1 cellular context compared by ENCODE assay signal in the genomic region with DNA sequence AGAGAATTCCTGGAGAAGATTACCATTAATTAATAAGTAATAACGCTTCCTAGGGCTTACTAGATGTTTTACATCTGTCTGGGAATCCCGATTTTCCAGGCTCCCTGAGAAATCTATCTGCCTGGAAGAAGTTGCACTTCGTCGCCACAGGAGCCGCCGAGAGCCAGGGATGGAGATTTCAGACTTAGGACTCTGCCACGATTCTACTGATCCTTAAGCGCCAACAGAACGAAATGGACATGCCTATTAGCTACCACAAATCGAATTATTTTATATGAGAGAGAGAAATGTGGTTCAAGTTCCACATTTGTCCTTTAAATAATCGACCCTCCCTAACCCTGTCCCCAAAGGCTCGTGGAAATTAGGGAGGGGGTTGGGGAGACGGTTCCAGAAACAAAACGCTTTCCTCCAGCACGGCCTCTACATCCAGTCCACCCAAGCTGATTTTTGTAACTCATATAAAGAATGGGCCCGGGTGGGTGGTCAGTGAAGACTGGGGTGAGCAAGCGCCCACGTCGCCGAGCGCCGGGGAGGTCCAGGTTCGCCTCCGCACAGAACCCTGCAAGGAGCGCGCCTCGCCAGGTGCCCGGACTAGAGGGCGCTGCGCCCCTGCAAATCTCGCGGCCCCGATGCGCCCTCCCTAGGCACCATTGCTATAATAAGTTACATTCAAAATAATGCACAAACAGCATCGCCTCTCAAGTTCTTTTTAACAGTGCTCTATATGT.
TF ChIP-seq lines count a peak whose summit lies in the region.

No MANE protein-coding gene starts in this region.

TF ChIP-seq in A549, 52 proteins besides CTCF, POLR2A, EP300 and RAD21 (continued from another document):
- no peak for TF ChIP-seq TP53 (CRISPR knock-in tag; IDR thresholded peaks at IDR 0.05)
- TF ChIP-seq, protein P1, sequence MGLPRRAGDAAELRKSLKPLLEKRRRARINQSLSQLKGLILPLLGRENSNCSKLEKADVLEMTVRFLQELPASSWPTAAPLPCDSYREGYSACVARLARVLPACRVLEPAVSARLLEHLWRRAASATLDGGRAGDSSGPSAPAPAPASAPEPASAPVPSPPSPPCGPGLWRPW (IDR thresholded peaks at IDR 0.05), result no peak
- TF ChIP-seq, protein P2, sequence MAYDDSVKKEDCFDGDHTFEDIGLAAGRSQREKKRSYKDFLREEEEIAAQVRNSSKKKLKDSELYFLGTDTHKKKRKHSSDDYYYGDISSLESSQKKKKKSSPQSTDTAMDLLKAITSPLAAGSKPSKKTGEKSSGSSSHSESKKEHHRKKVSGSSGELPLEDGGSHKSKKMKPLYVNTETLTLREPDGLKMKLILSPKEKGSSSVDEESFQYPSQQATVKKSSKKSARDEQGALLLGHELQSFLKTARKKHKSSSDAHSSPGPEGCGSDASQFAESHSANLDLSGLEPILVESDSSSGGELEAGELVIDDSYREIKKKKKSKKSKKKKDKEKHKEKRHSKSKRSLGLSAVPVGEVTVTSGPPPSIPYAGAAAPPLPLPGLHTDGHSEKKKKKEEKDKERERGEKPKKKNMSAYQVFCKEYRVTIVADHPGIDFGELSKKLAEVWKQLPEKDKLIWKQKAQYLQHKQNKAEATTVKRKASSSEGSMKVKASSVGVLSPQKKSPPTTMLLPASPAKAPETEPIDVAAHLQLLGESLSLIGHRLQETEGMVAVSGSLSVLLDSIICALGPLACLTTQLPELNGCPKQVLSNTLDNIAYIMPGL (CRISPR knock-in tag; IDR thresholded peaks at IDR 0.05; ENCODE audit: borderline replicate concordance), result peak; percentile 18; the same call in 1 of the 2 replicates
- TF ChIP-seq KDM1A (IDR thresholded peaks at IDR 0.05; ENCODE audit: low read depth), result no peak
- no peak for TF ChIP-seq HDAC2 (IDR thresholded peaks at IDR 0.05)
- TF ChIP-seq HOXA7 (CRISPR knock-in tag; IDR thresholded peaks at IDR 0.05), result no peak
- peak; percentile 75 for TF ChIP-seq SMC3 (IDR thresholded peaks at IDR 0.05)
- TF ChIP-seq, protein P3, sequence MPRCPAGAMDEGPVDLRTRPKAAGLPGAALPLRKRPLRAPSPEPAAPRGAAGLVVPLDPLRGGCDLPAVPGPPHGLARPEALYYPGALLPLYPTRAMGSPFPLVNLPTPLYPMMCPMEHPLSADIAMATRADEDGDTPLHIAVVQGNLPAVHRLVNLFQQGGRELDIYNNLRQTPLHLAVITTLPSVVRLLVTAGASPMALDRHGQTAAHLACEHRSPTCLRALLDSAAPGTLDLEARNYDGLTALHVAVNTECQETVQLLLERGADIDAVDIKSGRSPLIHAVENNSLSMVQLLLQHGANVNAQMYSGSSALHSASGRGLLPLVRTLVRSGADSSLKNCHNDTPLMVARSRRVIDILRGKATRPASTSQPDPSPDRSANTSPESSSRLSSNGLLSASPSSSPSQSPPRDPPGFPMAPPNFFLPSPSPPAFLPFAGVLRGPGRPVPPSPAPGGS (IDR thresholded peaks at IDR 0.05), result no peak
- TF ChIP-seq, protein P4, sequence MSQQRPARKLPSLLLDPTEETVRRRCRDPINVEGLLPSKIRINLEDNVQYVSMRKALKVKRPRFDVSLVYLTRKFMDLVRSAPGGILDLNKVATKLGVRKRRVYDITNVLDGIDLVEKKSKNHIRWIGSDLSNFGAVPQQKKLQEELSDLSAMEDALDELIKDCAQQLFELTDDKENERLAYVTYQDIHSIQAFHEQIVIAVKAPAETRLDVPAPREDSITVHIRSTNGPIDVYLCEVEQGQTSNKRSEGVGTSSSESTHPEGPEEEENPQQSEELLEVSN (IDR thresholded peaks at IDR 0.05; ENCODE audit: borderline replicate concordance, low read depth), result no peak
